In the genomic region with DNA sequence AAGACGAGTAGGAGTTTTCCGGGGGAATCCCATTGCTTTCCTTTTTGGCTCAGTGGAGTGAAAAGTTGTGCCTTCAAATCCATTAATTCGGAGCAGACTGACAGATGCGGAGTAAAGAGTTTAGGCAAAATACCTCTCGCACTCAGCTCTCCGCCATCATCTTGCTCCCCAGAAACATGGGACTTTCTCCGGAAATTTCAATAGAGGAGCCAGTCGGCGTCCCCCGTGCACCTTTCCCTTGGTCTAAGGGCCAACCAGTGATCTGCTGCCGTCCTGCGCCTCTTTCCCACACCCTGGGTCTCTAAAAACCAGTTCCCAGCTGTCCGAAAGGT, we compare ENCODE assay signal across 9 cellular contexts. TPM values are rescaled to one million over a fixed set of nuclear protein-coding genes. Genes with fewer than 3 reads are reported as not detected.
DNase-seq lines count a peak whose midpoint lies in the region; ATAC-seq, FAIRE-seq and TF ChIP-seq lines count a peak whose summit lies in the region.
"Had no signal": no experiment of that assay in that cellular context is flagged by ENCODE, and none has a peak within 500 bp of the region (broad histone marks: within the 10 kb centered on the region; RNA-seq: fewer than 3 reads in every experiment).

No MANE protein-coding gene starts in this region.

- H3K9me1 ChIP-seq in keratinocyte (ENCODE audit: control insufficient read depth, extremely low read depth, insufficient read depth, low read length), result no peaks in the 10 kb centered on the region

- H2AFZ ChIP-seq in keratinocyte (ENCODE audit: control insufficient read depth, low read length), result peak overlapping the region; percentile 87

- H3K27ac ChIP-seq in angular gyrus (ENCODE audit: low read depth, low read length), result peak overlapping the region; percentile 87
- H3K27ac ChIP-seq in keratinocyte (ENCODE audit: control insufficient read depth, insufficient read depth, low read length), result peak overlapping the region; percentile 81
- peak overlapping the region; percentile 85 for H3K27ac ChIP-seq in subcutaneous abdominal adipose tissue (ENCODE audit: low read depth, low read length)

- no peaks in the 10 kb centered on the region for H3K27me3 ChIP-seq in keratinocyte (ENCODE audit: control insufficient read depth, extremely low read depth, insufficient read depth, low read length)
- H3K27me3 ChIP-seq in subcutaneous abdominal adipose tissue (ENCODE audit: control insufficient read depth in 5 of 5, insufficient read depth in 4 of 5, low read length in 5 of 5), result no peaks in the 10 kb centered on the region

- DNase-seq in NCI-H1105 treated with DMSO at 0.1 percent for 48 hours (lab: John Stamatoyannopoulos, UW) (peak; percentile 71), NCI-H1105 (lab: John Stamatoyannopoulos, UW) (no peak), keratinocyte (ENCODE audit: low read depth, low spot score) (no peak), NCI-H1436 treated with DMSO at 0.1 percent for 48 hours (lab: John Stamatoyannopoulos, UW) (no peak)
- no peak for DNase-seq in Jurkat, Clone E6-1 (ENCODE audit: low read depth, low spot score)

- H3K9ac ChIP-seq in keratinocyte (ENCODE audit: control insufficient read depth, extremely low read depth, insufficient read depth, low read length) (peak overlapping the region; percentile 96), subcutaneous abdominal adipose tissue (ENCODE audit: low read length in 5 of 5) (peak overlapping the region; percentile 92 to 100 (median 99))

- no peaks in the 10 kb centered on the region for H4K20me1 ChIP-seq in keratinocyte (ENCODE audit: control insufficient read depth, extremely low read depth, insufficient read depth, low read length)

- peak; percentile 53 for FAIRE-seq in keratinocyte (lab: Jason Lieb, UNC)
- FAIRE-seq: frontal cortex had no signal

- H3K9me3 ChIP-seq in keratinocyte (ENCODE audit: control insufficient read depth, low read depth, low read length), result no peaks in the 10 kb centered on the region
- H3K9me3 ChIP-seq in subcutaneous abdominal adipose tissue (ENCODE audit: control insufficient read depth in 5 of 5, low read length in 5 of 5), result no peaks in the 10 kb centered on the region

- peaks cover 75% of the 10 kb centered on the region for H3K79me2 ChIP-seq in keratinocyte (ENCODE audit: control insufficient read depth, insufficient read depth, low read length)

- ATAC-seq in GM21723 (IDR thresholded peaks at IDR 0.05; ENCODE audit: unreplicated experiment), result peak; percentile 53

- dilution Hi-C loops in keratinocyte (cut with MboI; ENCODE audit: extremely low pct_ligation_motif_present, low sequenced_read_pairs), result no loop called here

- H3K4me2 ChIP-seq in keratinocyte (ENCODE audit: control insufficient read depth, extremely low read depth, insufficient read depth, low read depth, low read length), result peak overlapping the region; percentile 59

- H3K4me3 ChIP-seq in Jurkat, Clone E6-1 (ENCODE audit: low read length), result peak overlapping the region; percentile 79
- peak overlapping the region; percentile 82 to 98 (median 82) for H3K4me3 ChIP-seq in keratinocyte (ENCODE audit: control insufficient read depth in 2 of 3, extremely low read depth in 1 of 3, insufficient read depth in 2 of 3, low read depth in 1 of 3, low read length in 3 of 3)
- H3K4me3 ChIP-seq in subcutaneous abdominal adipose tissue (ENCODE audit: low read depth in 1 of 5, low read length in 5 of 5), result peak overlapping the region; percentile 95 to 99 (median 99)

- H3K36me3 ChIP-seq in keratinocyte (ENCODE audit: control insufficient read depth in 2 of 2, extremely low read depth in 1 of 2, insufficient read depth in 2 of 2, low read length in 2 of 2) (peaks cover 2 to 5% of the 10 kb centered on the region in 2 experiments), subcutaneous abdominal adipose tissue (ENCODE audit: control insufficient read depth in 5 of 5, insufficient read depth in 5 of 5, low read length in 5 of 5) (peaks cover 11 to 24% (median 12%) of the 10 kb centered on the region in 5 donors)

- no peak for TF ChIP-seq CTCF in keratinocyte (optimal IDR thresholded peaks at IDR 0.05 in 1 of 3, IDR thresholded peaks at IDR 0.05 in 1 of 3, conservative IDR thresholded peaks at IDR 0.05 in 1 of 3; ENCODE audit: extremely low read depth in 1 of 3, insufficient read depth in 2 of 3, low read length in 3 of 3)

- H3K4me1 ChIP-seq in keratinocyte (ENCODE audit: control insufficient read depth, extremely low read depth, insufficient read depth, low read length) (peaks cover 15% of the 10 kb centered on the region), subcutaneous abdominal adipose tissue (ENCODE audit: control insufficient read depth in 5 of 5, insufficient read depth in 5 of 5, low read length in 5 of 5) (peaks cover 9 to 38% (median 33%) of the 10 kb centered on the region in 5 donors)

RNA-seq across cellular contexts. Expression of gene TYW5, which starts 0.3 kb away (rescaled TPM):
- 5.6 TPM for polyA plus RNA-seq in Jurkat, Clone E6-1 (2012; ENCODE audit: insufficient read depth, insufficient read length)
- polyA plus RNA-seq in keratinocyte, result 6.9 to 9.9 TPM (median 7.0 TPM) in 3 replicates
- 7.0 TPM for polyA plus RNA-seq in keratinocyte (2011; ENCODE audit: low read depth)
- 4.9 and 7.5 TPM in 2 replicates for polyA plus RNA-seq in keratinocyte (2011; cell fraction: cytosol; rRNA removed)
- 10.0 and 14.2 TPM in 2 replicates for polyA plus RNA-seq in keratinocyte (2011; cell fraction: nucleus; rRNA removed)
- polyA plus RNA-seq in keratinocyte (2012; ENCODE audit: low replicate concordance), result 6.1 and 6.4 TPM in 2 replicates
- polyA minus RNA-seq in keratinocyte, result 1.5 to 6.8 TPM (median 2.9 TPM) in 3 replicates
- polyA minus RNA-seq in keratinocyte (2011; cell fraction: cytosol; rRNA and poly(A)+ RNA removed), result 3.1 TPM
- 4.0 and 7.7 TPM in 2 replicates for polyA minus RNA-seq in keratinocyte (2011; cell fraction: nucleus; rRNA and poly(A)+ RNA removed)

RNA-seq across cellular contexts. Expression of gene MAIP1, which starts 0.4 kb away (rescaled TPM):
- polyA plus RNA-seq in Jurkat, Clone E6-1 (2012; ENCODE audit: insufficient read depth, insufficient read length), result 46.1 TPM
- 11.4 to 17.4 TPM (median 12.6 TPM) in 3 replicates for polyA plus RNA-seq in keratinocyte
- 6.3 TPM for polyA plus RNA-seq in keratinocyte (2011; ENCODE audit: low read depth)
- 11.9 and 19.3 TPM in 2 replicates for polyA plus RNA-seq in keratinocyte (2011; cell fraction: cytosol; rRNA removed)
- polyA plus RNA-seq in keratinocyte (2011; cell fraction: nucleus; rRNA removed), result 11.2 and 11.3 TPM in 2 replicates
- 16.0 TPM in 2 replicates for polyA plus RNA-seq in keratinocyte (2012; ENCODE audit: low replicate concordance)
- polyA minus RNA-seq in keratinocyte, result 10.9 to 12.2 TPM (median 11.1 TPM) in 3 replicates
- polyA minus RNA-seq in keratinocyte (2011; cell fraction: cytosol; rRNA and poly(A)+ RNA removed), result 24.0 TPM
- 9.2 and 11.0 TPM in 2 replicates for polyA minus RNA-seq in keratinocyte (2011; cell fraction: nucleus; rRNA and poly(A)+ RNA removed)

RNA-seq across cellular contexts. Expression of gene C2orf69, which starts 43.9 kb away (rescaled TPM):
- polyA plus RNA-seq in Jurkat, Clone E6-1 (2012; ENCODE audit: insufficient read depth, insufficient read length), result 8.3 TPM
- 5.4 to 8.6 TPM (median 5.7 TPM) in 3 replicates for polyA plus RNA-seq in keratinocyte
- polyA plus RNA-seq in keratinocyte (2011; ENCODE audit: low read depth), result 4.5 TPM
- polyA plus RNA-seq in keratinocyte (2011; cell fraction: cytosol; rRNA removed), result 4.3 and 7.1 TPM in 2 replicates
- polyA plus RNA-seq in keratinocyte (2011; cell fraction: nucleus; rRNA removed), result 3.3 and 5.0 TPM in 2 replicates
- 8.3 and 9.8 TPM in 2 replicates for polyA plus RNA-seq in keratinocyte (2012; ENCODE audit: low replicate concordance)
- polyA minus RNA-seq in keratinocyte, result 1.5 to 5.0 TPM (median 2.4 TPM) in 3 replicates
- polyA minus RNA-seq in keratinocyte (2011; cell fraction: cytosol; rRNA and poly(A)+ RNA removed), result 7.5 TPM
- polyA minus RNA-seq in keratinocyte (2011; cell fraction: nucleus; rRNA and poly(A)+ RNA removed), result 2.4 and 3.6 TPM in 2 replicates
